Comparison of ENCODE assay signal across 8 cellular contexts in genomic region chr7:75074262-75074641, GRCh38. TPM values are rescaled to one million over a fixed set of nuclear protein-coding genes. Genes with fewer than 3 reads are reported as not detected.
DNase-seq lines count a peak whose midpoint lies in the region; ATAC-seq and TF ChIP-seq lines count a peak whose summit lies in the region.
"Not testable (repeated sequence)": the region's sequence is repeated elsewhere in the genome, so short reads cannot be mapped to it uniquely, and the experiment has no call there.

No MANE protein-coding gene starts in this region.

- CTCF ChIA-PET in AG04450 (lab: Charles Lee); HCT116 (lab: Charles Lee): not testable (repeated sequence)

- H3K9ac ChIP-seq in HCT116 (ENCODE audit: low read length) = peak overlapping the region; percentile 96
- H3K9ac ChIP-seq in duodenal mucosa (ENCODE audit: low read depth in 1 of 2, low read length in 2 of 2) = peak overlapping the region in 1 of 2 donors; percentile 87

- BruUV-seq in HCT116 (replicated peaks; lab: Mats Ljungman, UMichigan) = TSS peak; percentile 82

- H3K27me3 Mint-ChIP-seq in activated naive CD4-positive, alpha-beta T cell treated with anti-CD3 and anti-CD28 coated beads, Interleukin-2, amount 50 U/mL, for 24 hours; natural killer cell (ENCODE audit: low read depth in 2 of 2): not testable (repeated sequence)

- TF ChIP-seq RAD21 in HCT116 (IDR thresholded peaks at IDR 0.05; ENCODE audit: low read depth) = not testable (repeated sequence)

- H3K4me3 Mint-ChIP-seq in activated naive CD4-positive, alpha-beta T cell treated with anti-CD3 and anti-CD28 coated beads, Interleukin-2, amount 50 U/mL, for 24 hours = peak overlapping the region; percentile 92
- H3K4me3 Mint-ChIP-seq in natural killer cell = peak overlapping the region; percentile 91
- H3K4me3 Mint-ChIP-seq in stimulated activated effector memory CD8-positive, alpha-beta T cell treated with anti-CD3 and anti-CD28 coated beads, Interleukin-12 subunit alpha, Interleukin-12 subunit beta, amount 100 ng/mL, for 72 hours = peak overlapping the region; percentile 90

- H3K4me2 ChIP-seq in HCT116 (ENCODE audit: low read length) = peak overlapping the region; percentile 97

- H3K4me3 ChIP-seq in AG04450 (ENCODE audit: low read depth, low read length) = not testable (repeated sequence)
- H3K4me3 ChIP-seq in HCT116 (replicated peaks in 1 of 2; ENCODE audit: low read depth in 1 of 2, low read length in 2 of 2) = peak overlapping the region; percentile 87 to 99
- peak overlapping the region; percentile 90 for H3K4me3 ChIP-seq in SJCRH30
- peak overlapping the region; percentile 91 to 94 for H3K4me3 ChIP-seq in duodenal mucosa (ENCODE audit: low read depth in 1 of 2, low read length in 2 of 2)
- H3K4me3 ChIP-seq in left ventricle myocardium inferior = peak overlapping the region; percentile 99

- not testable (repeated sequence) for TF ChIP-seq CTCF in AG04450 (IDR thresholded peaks at IDR 0.05; ENCODE audit: low read depth, low read length); HCT116 (IDR thresholded peaks at IDR 0.05 in 2 of 3, conservative IDR thresholded peaks at IDR 0.05 in 1 of 3; ENCODE audit: borderline replicate concordance in 1 of 3, insufficient read depth in 1 of 3, low read depth in 2 of 3, low read length in 2 of 3); left ventricle myocardium inferior (IDR thresholded peaks at IDR 0.05; ENCODE audit: borderline replicate concordance); natural killer cell (IDR thresholded peaks at IDR 0.05)

- POLR2A ChIA-PET in AG04450 (lab: Yijun Ruan, JAX); HCT116 (lab: Charles Lee): not testable (repeated sequence)

- not testable (repeated sequence) for DNase-seq in AG04450 (ENCODE audit: low read depth, low spot score); HCT116 (ENCODE audit: low read depth, low spot score); SJCRH30; left ventricle myocardium inferior; natural killer cell; stimulated activated effector memory CD8-positive, alpha-beta T cell treated with anti-CD3 and anti-CD28 coated beads, Interleukin-12 subunit alpha, Interleukin-12 subunit beta, amount 100 ng/mL, for 72 hours (ENCODE audit: low spot score in 2 of 2)

- not testable (repeated sequence) for H3K9me3 Mint-ChIP-seq in activated naive CD4-positive, alpha-beta T cell treated with anti-CD3 and anti-CD28 coated beads, Interleukin-2, amount 50 U/mL, for 24 hours; natural killer cell; stimulated activated effector memory CD8-positive, alpha-beta T cell treated with anti-CD3 and anti-CD28 coated beads, Interleukin-12 subunit alpha, Interleukin-12 subunit beta, amount 100 ng/mL, for 72 hours

- H3K27ac ChIP-seq in AG04450 (ENCODE audit: low read depth, low read length) (peak overlapping the region; percentile 39), HCT116 (ENCODE audit: low read depth, low read length) (peak overlapping the region; percentile 97), left ventricle myocardium inferior (replicated peaks) (peak overlapping the region; percentile 94)
- H3K27ac ChIP-seq in SJCRH30; duodenal mucosa (ENCODE audit: low read depth, low read length): not testable (repeated sequence)

- not testable (repeated sequence) for H3K9me2 ChIP-seq in HCT116 (ENCODE audit: insufficient read depth)

- intact Hi-C loops in HCT116 (cut with micrococcal nuclease); left ventricle myocardium inferior (cut with micrococcal nuclease): not testable (repeated sequence)
- intact Hi-C loops in natural killer cell (cut with micrococcal nuclease) = loop anchor here (10.0 kb wide), 1 partner anchor 659 kb away; no protein-coding TSS in a partner anchor

- H3K27ac Mint-ChIP-seq in activated naive CD4-positive, alpha-beta T cell treated with anti-CD3 and anti-CD28 coated beads, Interleukin-2, amount 50 U/mL, for 24 hours = peak overlapping the region; percentile 84
- H3K27ac Mint-ChIP-seq in natural killer cell = peak overlapping the region; percentile 91 to 94
- peak overlapping the region; percentile 95 for H3K27ac Mint-ChIP-seq in stimulated activated effector memory CD8-positive, alpha-beta T cell treated with anti-CD3 and anti-CD28 coated beads, Interleukin-12 subunit alpha, Interleukin-12 subunit beta, amount 100 ng/mL, for 72 hours

- not testable (repeated sequence) for H3K36me3 Mint-ChIP-seq in activated naive CD4-positive, alpha-beta T cell treated with anti-CD3 and anti-CD28 coated beads, Interleukin-2, amount 50 U/mL, for 24 hours; natural killer cell
- H3K36me3 Mint-ChIP-seq in stimulated activated effector memory CD8-positive, alpha-beta T cell treated with anti-CD3 and anti-CD28 coated beads, Interleukin-12 subunit alpha, Interleukin-12 subunit beta, amount 100 ng/mL, for 72 hours = peaks cover 27% of the 10 kb centered on the region

- not testable (repeated sequence) for H3K4me1 Mint-ChIP-seq in activated naive CD4-positive, alpha-beta T cell treated with anti-CD3 and anti-CD28 coated beads, Interleukin-2, amount 50 U/mL, for 24 hours; stimulated activated effector memory CD8-positive, alpha-beta T cell treated with anti-CD3 and anti-CD28 coated beads, Interleukin-12 subunit alpha, Interleukin-12 subunit beta, amount 100 ng/mL, for 72 hours
- peaks cover 3 to 16% of the 10 kb centered on the region in 2 donors for H3K4me1 Mint-ChIP-seq in natural killer cell

- H3K27me3 ChIP-seq in AG04450 (ENCODE audit: control insufficient read depth, insufficient read depth, low read length); HCT116 (ENCODE audit: insufficient read depth, low read length); SJCRH30; duodenal mucosa (ENCODE audit: control insufficient read depth in 1 of 2, insufficient read depth in 2 of 2, low read length in 2 of 2); left ventricle myocardium inferior (ENCODE audit: low read depth): not testable (repeated sequence)

- H3K36me3 ChIP-seq in HCT116 (ENCODE audit: control insufficient read depth in 1 of 2, insufficient read depth in 2 of 2, low read length in 2 of 2); SJCRH30; duodenal mucosa (ENCODE audit: control insufficient read depth in 1 of 2, insufficient read depth in 2 of 2, low read length in 2 of 2): not testable (repeated sequence)
- peaks cover 17% of the 10 kb centered on the region for H3K36me3 ChIP-seq in left ventricle myocardium inferior

- H4K20me1 ChIP-seq in HCT116 (ENCODE audit: insufficient read depth) = not testable (repeated sequence)

- not testable (repeated sequence) for TF ChIP-seq POLR2A in HCT116 (IDR thresholded peaks at IDR 0.05; ENCODE audit: borderline replicate concordance, extremely low read depth, insufficient read depth, insufficient read length)

- H2AFZ ChIP-seq in HCT116 (ENCODE audit: low read depth, low read length, poor library complexity, severe bottlenecking) = not testable (repeated sequence)

- RAD21 ChIA-PET in HCT116 (lab: Charles Lee; ENCODE audit: low non-redundant PET in 1 of 2, low total read pairs in 2 of 2, uncharacterized antibody in 2 of 2, unreplicated experiment in 2 of 2) = not testable (repeated sequence)

- ATAC-seq in HCT116 = peak; percentile 3
- ATAC-seq in natural killer cell; stimulated activated effector memory CD8-positive, alpha-beta T cell treated with anti-CD3 and anti-CD28 coated beads, Interleukin-12 subunit alpha, Interleukin-12 subunit beta, amount 100 ng/mL, for 72 hours: not testable (repeated sequence)

- not testable (repeated sequence) for H3K9me3 ChIP-seq in AG04450 (ENCODE audit: control insufficient read depth, insufficient read depth, low read length); HCT116 (ENCODE audit: control insufficient read depth in 1 of 2, insufficient read depth in 1 of 2, low read depth in 1 of 2, low read length in 2 of 2); SJCRH30 (replicated peaks); duodenal mucosa (ENCODE audit: control insufficient read depth in 1 of 2, low read length in 2 of 2); left ventricle myocardium inferior (replicated peaks)

- peaks cover 20% of the 10 kb centered on the region for H3K79me2 ChIP-seq in HCT116 (ENCODE audit: insufficient read depth, low read length)

- H3K4me1 ChIP-seq in HCT116 (ENCODE audit: control insufficient read depth in 1 of 2, insufficient read depth in 2 of 2, low read length in 2 of 2) (peaks cover 4 to 16% of the 10 kb centered on the region in 2 experiments; a peak in 2 of 4 replicates), left ventricle myocardium inferior (peaks cover 20% of the 10 kb centered on the region)
- not testable (repeated sequence) for H3K4me1 ChIP-seq in SJCRH30; duodenal mucosa (ENCODE audit: control insufficient read depth in 1 of 2, insufficient read depth in 2 of 2, low read length in 2 of 2)

RNA-seq across cellular contexts. Expression of gene RCC1L, which starts 0.7 kb away (rescaled TPM):
- polyA plus RNA-seq in AG04450 (2011; rRNA removed) = 56.1 and 59.1 TPM in 2 replicates
- polyA minus RNA-seq in AG04450 (2011; rRNA and poly(A)+ RNA removed) = 28.7 and 32.9 TPM in 2 replicates
- 38.8 TPM for total RNA-seq in HCT116 (2021; ENCODE audit: unreplicated experiment)
- polyA plus RNA-seq in HCT116 (2012) = 27.8 and 30.2 TPM in 2 replicates
- 43.7 and 53.0 TPM in 2 replicates for total RNA-seq in SJCRH30 (2014; rRNA removed; shearing (Covaris generic))
- total RNA-seq in left ventricle myocardium inferior = 50.0 TPM
- total RNA-seq in natural killer cell = 10 to 100 TPM; 23.7 to 29.4 (median 25.3) TPM

RNA-seq across cellular contexts. Expression of gene GTF2IRD2B, which starts 18.1 kb away (rescaled TPM):
- polyA plus RNA-seq in AG04450 (2011; rRNA removed) = 22.0 and 23.6 TPM in 2 replicates
- polyA minus RNA-seq in AG04450 (2011; rRNA and poly(A)+ RNA removed) = 19.2 and 28.8 TPM in 2 replicates
- total RNA-seq in HCT116 (2021; ENCODE audit: unreplicated experiment) (10.0 TPM), left ventricle myocardium inferior (32.1 TPM), natural killer cell (10 to 100 TPM; 41.4 to 55.8 (median 43.1) TPM)
- polyA plus RNA-seq in HCT116 (2012) = 7.6 and 8.9 TPM in 2 replicates
- total RNA-seq in SJCRH30 (2014; rRNA removed; shearing (Covaris generic)) = 7.2 and 10.8 TPM in 2 replicates
